24 cellular contexts compared by ENCODE assay signal in the genomic region with DNA sequence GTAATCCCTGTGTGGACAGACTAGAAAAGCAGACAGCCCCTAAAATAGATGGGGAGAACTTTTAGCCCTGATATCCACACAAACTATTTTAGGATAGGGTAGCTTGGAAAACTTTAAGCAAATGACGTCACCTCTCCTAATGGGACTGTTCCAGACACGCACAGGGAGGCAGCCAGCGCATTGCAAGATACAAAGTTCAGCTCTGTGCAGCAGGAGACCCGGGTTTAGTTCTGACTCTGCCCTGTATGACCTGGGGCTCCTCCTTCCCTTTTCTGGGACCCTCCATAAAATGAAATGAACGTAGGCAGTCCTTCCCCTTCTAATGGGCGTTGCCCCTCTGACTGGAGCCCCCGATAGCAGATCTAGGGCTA. TPM values are rescaled to one million over a fixed set of nuclear protein-coding genes. Genes with fewer than 3 reads are reported as not detected.
DNase-seq lines count a peak whose midpoint lies in the region; ATAC-seq and TF ChIP-seq lines count a peak whose summit lies in the region.
"Had no signal": no experiment of that assay in that cellular context is flagged by ENCODE, and none has a peak within 500 bp of the region (broad histone marks: within the 10 kb centered on the region; RNA-seq: fewer than 3 reads in every experiment).

No MANE protein-coding gene starts in this region.

- intact Hi-C loops in heart left ventricle (cut with DNase I) (loop anchor here in 2 of 10 donors (5.0 to 10.0 kb wide), 2 partner anchors 147 to 159 kb away; a partner anchor contains a TSS), left cardiac atrium (cut with DNase I) (loop anchor here in 1 of 2 donors (10.0 kb wide), 1 partner anchor 149 kb away; no protein-coding TSS in a partner anchor), left ventricle myocardium inferior (cut with micrococcal nuclease) (no loop called here), upper lobe of right lung (cut with DNase I) (no loop called here)

- 62 to 79% (median 72%) methylated on average over 5 to 7 of the region's 7 CpGs for WGBS in heart left ventricle, 4 donors

- peaks cover 43% of the 10 kb centered on the region for H3K36me3 Mint-ChIP-seq in stimulated activated memory B cell treated with anti-CD40 and anti-IgM and Interleukin-4, amounts not matched to agents 10 μg/mL and 1 μg/mL and 100 μg/mL, for 72 hours
- H3K36me3 Mint-ChIP-seq: IgD-negative memory B cell had no signal

- no peaks in the 10 kb centered on the region for H3K27me3 Mint-ChIP-seq in stimulated activated memory B cell treated with anti-CD40 and anti-IgM and Interleukin-4, amounts not matched to agents 10 μg/mL and 1 μg/mL and 100 μg/mL, for 72 hours
- H3K27me3 Mint-ChIP-seq: activated CD8-positive, alpha-beta T cell treated with anti-CD3 and anti-CD28 coated beads for 36 hours; brain; effector memory CD8-positive, alpha-beta T cell; IgD-negative memory B cell; progenitor cell of endocrine pancreas had no signal

- peaks cover 15% of the 10 kb centered on the region for H3K4me1 Mint-ChIP-seq in stimulated activated memory B cell treated with anti-CD40 and anti-IgM and Interleukin-4, amounts not matched to agents 10 μg/mL and 1 μg/mL and 100 μg/mL, for 72 hours

- TF ChIP-seq CTCF in heart left ventricle (IDR thresholded peaks at IDR 0.05) = no peak
- TF ChIP-seq CTCF in left ventricle myocardium inferior (IDR thresholded peaks at IDR 0.05; ENCODE audit: borderline replicate concordance) = no peak
- no peak for TF ChIP-seq CTCF in upper lobe of right lung (IDR thresholded peaks at IDR 0.05)

- H3K27ac Mint-ChIP-seq in stimulated activated memory B cell treated with anti-CD40 and anti-IgM and Interleukin-4, amounts not matched to agents 10 μg/mL and 1 μg/mL and 100 μg/mL, for 72 hours = peak overlapping the region; percentile 19
- H3K27ac Mint-ChIP-seq: activated CD8-positive, alpha-beta T cell treated with anti-CD3 and anti-CD28 coated beads for 36 hours; effector memory CD8-positive, alpha-beta T cell; IgD-negative memory B cell had no signal

- H3K36me3 ChIP-seq in heart left ventricle (peaks cover 0 to 65% (median 49%) of the 10 kb centered on the region in 9 donors), left ventricle myocardium inferior (peaks cover 50% of the 10 kb centered on the region), upper lobe of right lung (peaks cover 61% of the 10 kb centered on the region)

- no peaks in the 10 kb centered on the region for H3K9me3 Mint-ChIP-seq in stimulated activated memory B cell treated with anti-CD40 and anti-IgM and Interleukin-4, amounts not matched to agents 10 μg/mL and 1 μg/mL and 100 μg/mL, for 72 hours
- H3K9me3 Mint-ChIP-seq: activated CD8-positive, alpha-beta T cell treated with anti-CD3 and anti-CD28 coated beads for 36 hours; effector memory CD8-positive, alpha-beta T cell; IgD-negative memory B cell had no signal

- peak in 1 of 5 donors; percentile 59 for DNase-seq in heart left ventricle
- no peak for DNase-seq in left cardiac atrium
- no peak for DNase-seq in left ventricle myocardium inferior
- no peak for DNase-seq in NCI-H1436 treated with DMSO at 0.1 percent for 48 hours (lab: John Stamatoyannopoulos, UW)
- no peak for DNase-seq in upper lobe of right lung
- DNase-seq: activated CD4-positive, CD25-positive, alpha-beta regulatory T cell treated with anti-CD3 and anti-CD28 coated beads, Interleukin-2, amount 50 U/mL, for 72 hours; activated CD8-positive, alpha-beta T cell treated with anti-CD3 and anti-CD28 coated beads for 36 hours; activated effector memory CD4-positive, alpha-beta T cell treated with Interleukin-2 at 50 U/mL for 16 hours; activated T-cell treated with anti-CD3 and anti-CD28 coated beads for 4 hours; DMS53; effector memory CD8-positive, alpha-beta T cell; GDM1; kidney; NCI-H1092 treated with DMSO at 0.1 percent for 48 hours; NCI-H2029; NCI-H2227 treated with DMSO at 0.1 percent for 48 hours; NCI-H69 had no signal

- H3K4me3 ChIP-seq in heart left ventricle = no peak overlapping the region
- H3K4me3 ChIP-seq in left ventricle myocardium inferior = no peak overlapping the region
- no peak overlapping the region for H3K4me3 ChIP-seq in upper lobe of right lung
- H3K4me3 ChIP-seq: A549, esophagus muscularis mucosa had no signal

- H3K4me3 Mint-ChIP-seq in stimulated activated memory B cell treated with anti-CD40 and anti-IgM and Interleukin-4, amounts not matched to agents 10 μg/mL and 1 μg/mL and 100 μg/mL, for 72 hours = no peak overlapping the region
- H3K4me3 Mint-ChIP-seq: activated CD8-positive, alpha-beta T cell treated with anti-CD3 and anti-CD28 coated beads for 36 hours; brain; effector memory CD8-positive, alpha-beta T cell had no signal

- H3K9me3 ChIP-seq in heart left ventricle = no peaks in the 10 kb centered on the region
- H3K9me3 ChIP-seq in left ventricle myocardium inferior (replicated peaks) = peaks cover 3% of the 10 kb centered on the region
- H3K9me3 ChIP-seq in upper lobe of right lung = no peaks in the 10 kb centered on the region
- H3K9me3 ChIP-seq: esophagus muscularis mucosa, neutrophil had no signal

- ATAC-seq in heart left ventricle (peak; percentile 25 to 85 (median 76)), left cardiac atrium (no peak), upper lobe of right lung (no peak)
- ATAC-seq in stimulated activated memory B cell treated with anti-CD40 and anti-IgM and Interleukin-4, amounts not matched to agents 10 μg/mL and 1 μg/mL and 100 μg/mL, for 72 hours = no peak
- ATAC-seq: A549; activated CD8-positive, alpha-beta T cell treated with anti-CD3 and anti-CD28 coated beads for 36 hours; effector memory CD8-positive, alpha-beta T cell had no signal

- H3K27me3 ChIP-seq in heart left ventricle (no peaks in the 10 kb centered on the region), left ventricle myocardium inferior (ENCODE audit: low read depth) (no peaks in the 10 kb centered on the region), upper lobe of right lung (no peaks in the 10 kb centered on the region)
- H3K27me3 ChIP-seq: esophagus muscularis mucosa, neutrophil had no signal

- H3K4me1 ChIP-seq in heart left ventricle (peaks cover 0 to 64% (median 10%) of the 10 kb centered on the region in 12 donors), left ventricle myocardium inferior (peaks cover 28% of the 10 kb centered on the region), upper lobe of right lung (peaks cover 2% of the 10 kb centered on the region)

- no peak for TF ChIP-seq POLR2A in heart left ventricle (IDR thresholded peaks at IDR 0.05)

- peak overlapping the region in 7 of 12 donors; percentile 11 to 63 (median 43) for H3K27ac ChIP-seq in heart left ventricle
- H3K27ac ChIP-seq in left ventricle myocardium inferior (replicated peaks) = peak overlapping the region; percentile 25
- no peak overlapping the region for H3K27ac ChIP-seq in upper lobe of right lung
- H3K27ac ChIP-seq: A549, esophagus muscularis mucosa, neutrophil had no signal

RNA-seq across cellular contexts. Expression of a gene that starts 6.3 kb away (rescaled TPM):
- total RNA-seq in heart left ventricle (1 to 10 TPM; 4.0 to 7.9 (median 6.6) TPM), left cardiac atrium (1 to 10 TPM; 5.2 to 6.6 TPM), left ventricle myocardium inferior (5.0 TPM), upper lobe of right lung (7.2 TPM)
- 1 to 10 TPM; 2.7 to 4.9 TPM for polyA plus RNA-seq in heart left ventricle

RNA-seq across cellular contexts. Expression of a gene that starts 18.4 kb away (rescaled TPM):
- total RNA-seq in heart left ventricle = 10 to 100 TPM in 1 of 9 donors, 1 to 10 TPM in 8; 2.9 to 10.9 (median 4.8) TPM
- 1 to 10 TPM; 3.0 to 4.5 TPM for polyA plus RNA-seq in heart left ventricle
- total RNA-seq in left cardiac atrium = 1 to 10 TPM; 8.2 to 9.8 TPM
- total RNA-seq in left ventricle myocardium inferior = 7.1 TPM
- 16.3 TPM for total RNA-seq in upper lobe of right lung
- polyA plus RNA-seq: A549 had no signal

RNA-seq across cellular contexts. Expression of a gene that starts 32.4 kb away (rescaled TPM):
- 10 to 100 TPM in 8 of 9 donors, 1 to 10 TPM in 1; 10.0 to 14.3 (median 11.6) TPM for total RNA-seq in heart left ventricle
- 10 to 100 TPM in 1 of 2 donors, 1 to 10 TPM in 1; 7.6 to 15.7 TPM for polyA plus RNA-seq in heart left ventricle
- total RNA-seq in left cardiac atrium = 10 to 100 TPM in 1 of 2 donors, 1 to 10 TPM in 1; 7.9 to 12.5 TPM
- total RNA-seq in left ventricle myocardium inferior = 10.8 TPM
- total RNA-seq in upper lobe of right lung = 13.1 TPM

RNA-seq across cellular contexts. Expression of a gene that starts 45.8 kb away (rescaled TPM):
- 10 to 100 TPM in 6 of 9 donors, 1 to 10 TPM in 3; 8.5 to 17.2 (median 12.3) TPM for total RNA-seq in heart left ventricle
- 1 to 10 TPM; 7.4 to 8.7 TPM for polyA plus RNA-seq in heart left ventricle
- total RNA-seq in left cardiac atrium = 1 to 10 TPM; 5.7 to 8.7 TPM
- total RNA-seq in left ventricle myocardium inferior = 8.9 TPM
- 10.6 TPM for total RNA-seq in upper lobe of right lung

RNA-seq across cellular contexts. Expression of a gene that starts 46.8 kb away (rescaled TPM):
- total RNA-seq in heart left ventricle = 10 to 100 TPM; 12.3 to 26.6 (median 20.2) TPM
- polyA plus RNA-seq in heart left ventricle = 10 to 100 TPM; 22.9 to 25.0 TPM
- total RNA-seq in left cardiac atrium = 10 to 100 TPM; 23.7 to 24.0 TPM
- 15.4 TPM for total RNA-seq in left ventricle myocardium inferior
- 48.2 TPM for total RNA-seq in upper lobe of right lung

Comparison
In these comparisons a context has a peak if more than half of its experiments do, and no peak if none do; other contexts are left out.
1. ATAC-seq: peak in heart left ventricle (4 of 4); none in left cardiac atrium (0 of 2), stimulated activated memory B cell treated with anti-CD40 and anti-IgM and Interleukin-4, amounts not matched to agents 10 μg/mL and 1 μg/mL and 100 μg/mL, for 72 hours (single experiment) and upper lobe of right lung (single experiment).